In genomic region chr13:28464861-28465260, GRCh38 we compare ENCODE assay signal across 28 cellular contexts. TPM values are rescaled to one million over a fixed set of nuclear protein-coding genes. Genes with fewer than 3 reads are reported as not detected.
DNase-seq lines count a peak whose midpoint lies in the region; ATAC-seq and TF ChIP-seq lines count a peak whose summit lies in the region.
"Had no signal": no experiment of that assay in that cellular context is flagged by ENCODE, and none has a peak within 500 bp of the region (broad histone marks: within the 10 kb centered on the region; RNA-seq: fewer than 3 reads in every experiment).

No MANE protein-coding gene starts in this region.

- H3K4me1 ChIP-seq in H9 (ENCODE audit: insufficient read depth, low read length) (peaks cover 5% of the 10 kb centered on the region), heart right ventricle (peaks cover 0 to 61% (median 33%) of the 10 kb centered on the region in 9 donors), adrenal gland (replicated peaks in 1 of 2) (no peaks in the 10 kb centered on the region)
- H3K4me1 ChIP-seq: Caco-2 had no signal

- no peak overlapping the region for H3K18ac ChIP-seq in H9 (ENCODE audit: insufficient read length, low read depth, low read length)

- H3K79me2 ChIP-seq in H9 (ENCODE audit: insufficient read depth, low read length): peaks cover 2% of the 10 kb centered on the region

- intact Hi-C loops in heart right ventricle (cut with DNase I) (no loop called here), adrenal gland (cut with DNase I) (no loop called here)

- H4K91ac ChIP-seq in H9 (ENCODE audit: insufficient read length, low read depth, low read length): no peak overlapping the region

- no peak overlapping the region for H2BK5ac ChIP-seq in H9 (ENCODE audit: insufficient read length, low read length)

- DNase-seq in H9 (no peak), NCI-H524 treated with DMSO at 0.1 percent for 48 hours (lab: John Stamatoyannopoulos, UW) (peak; percentile 71), dermis blood vessel endothelial cell (peak; percentile 76), osteocyte (ENCODE audit: extremely low spot score, unreplicated experiment) (no peak), dedifferentiated amniotic fluid mesenchymal stem cell (ENCODE audit: extremely low spot score) (no peak), heart right ventricle (no peak), adrenal gland (no peak)
- no peak for DNase-seq in activated CD8-positive, alpha-beta memory T cell treated with anti-CD3 and anti-CD28 coated beads for 24 hours
- DNase-seq: Caco-2; CD4-positive, alpha-beta memory T cell; DMS53; GF-D8; MG63; NCI-H1417; NCI-H187 treated with DMSO at 0.1 percent for 48 hours; NCI-H2107; NCI-H226; NCI-H526 treated with DMSO at 0.1 percent for 48 hours; PC-9; SHP77 treated with DMSO at 0.1 percent for 48 hours; SK-N-SH had no signal

- no peak overlapping the region for H3K4ac ChIP-seq in H9 (ENCODE audit: low read depth, low read length)

- no peak overlapping the region for H3T11ph ChIP-seq in H9 (ENCODE audit: low read length)

- no peaks in the 10 kb centered on the region for H3K27me3 ChIP-seq in H9 (ENCODE audit: insufficient read depth, low read length)
- H3K27me3 ChIP-seq in heart right ventricle: peaks cover 0 to 10% (median 0%) of the 10 kb centered on the region in 7 donors
- peaks cover 3% of the 10 kb centered on the region for H3K27me3 ChIP-seq in adrenal gland
- H3K27me3 ChIP-seq: BLaER1 treated with 17β-estradiol and CSF1 and Interleukin-3, amounts not matched to agents 10 nM and 100 nM; MG63 had no signal

- no peaks in the 10 kb centered on the region for H3K23me2 ChIP-seq in H9 (ENCODE audit: insufficient read length, low read depth, low read length, poor library complexity, severe bottlenecking)

- no peak overlapping the region for H4K8ac ChIP-seq in H9 (replicated peaks; ENCODE audit: insufficient read length, low read depth, low read length)

- no peak overlapping the region for H2BK15ac ChIP-seq in H9 (ENCODE audit: low read depth, low read length)

- peaks cover 0 to 2% of the 10 kb centered on the region in 2 experiments; a peak in 2 of 5 replicates for H3K9me3 Mint-ChIP-seq in H9
- H3K9me3 Mint-ChIP-seq in osteocyte (ENCODE audit: unreplicated experiment): no peaks in the 10 kb centered on the region
- H3K9me3 Mint-ChIP-seq: CD4-positive, alpha-beta memory T cell had no signal

- ATAC-seq in heart right ventricle: no peak
- ATAC-seq: HepG2, K562 had no signal

- H3K9me3 ChIP-seq in H9 (ENCODE audit: control insufficient read depth, low read depth, low read length) (no peaks in the 10 kb centered on the region), heart right ventricle (no peaks in the 10 kb centered on the region), adrenal gland (replicated peaks in 1 of 3) (no peaks in the 10 kb centered on the region)
- H3K9me3 ChIP-seq: Caco-2, MG63, SK-N-SH had no signal

- WGBS in H9 (ENCODE audit: extremely low coverage, insufficient read length, low lambda C conversion rate): no CpG with 5 or more reads among the region's 4 CpGs
- WGBS in heart right ventricle, 2 donors: 53 to 66% methylated on average over 4 of the region's 4 CpGs
- 80 to 83% (median 82%) methylated on average over 4 of the region's 4 CpGs for WGBS in adrenal gland, 4 donors

- TF ChIP-seq POLR2A in adrenal gland (IDR thresholded peaks at IDR 0.05): no peak

- H3K27ac ChIP-seq in H9 (ENCODE audit: insufficient read length, low read depth, low read length): no peak overlapping the region
- H3K27ac ChIP-seq in heart right ventricle: no peak overlapping the region
- no peak overlapping the region for H3K27ac ChIP-seq in adrenal gland
- H3K27ac ChIP-seq: HL-60, PC-9, RWPE1 had no signal

- no peak overlapping the region for H3K56ac ChIP-seq in H9 (ENCODE audit: insufficient read length, low read depth, low read length)

- H3K4me3 ChIP-seq in heart right ventricle (no peak overlapping the region), adrenal gland (no peak overlapping the region)
- H3K4me3 ChIP-seq: BLaER1 treated with 17β-estradiol and CSF1 and Interleukin-3, amounts not matched to agents 10 nM and 100 nM; K562; MG63; PC-9 had no signal

- H2BK20ac ChIP-seq in H9 (ENCODE audit: low read depth, low read length, poor library complexity, severe bottlenecking): no peak overlapping the region

- peaks cover 0 to 80% (median 0%) of the 10 kb centered on the region in 9 donors for H3K36me3 ChIP-seq in heart right ventricle
- H3K36me3 ChIP-seq in adrenal gland (replicated peaks in 1 of 2): no peaks in the 10 kb centered on the region
- H3K36me3 ChIP-seq: MG63 had no signal

- no peak overlapping the region for H2BK120ac ChIP-seq in H9 (ENCODE audit: low read depth, low read length, poor library complexity, severe bottlenecking)

- no peak for TF ChIP-seq CTCF in H9 (conservative IDR thresholded peaks at IDR 0.05)
- no peak for TF ChIP-seq CTCF in osteocyte (IDR thresholded peaks at IDR 0.05)
- no peak for TF ChIP-seq CTCF in heart right ventricle (IDR thresholded peaks at IDR 0.05)
- TF ChIP-seq CTCF in adrenal gland (IDR thresholded peaks at IDR 0.05): no peak

- H3K4me3 Mint-ChIP-seq in H9 (no peak overlapping the region), osteocyte (ENCODE audit: unreplicated experiment) (no peak overlapping the region)
- H3K4me3 Mint-ChIP-seq: CD4-positive, alpha-beta memory T cell had no signal

- H2AFZ ChIP-seq in H9 (ENCODE audit: low read length): no peak overlapping the region
- H2AFZ ChIP-seq: PC-9 had no signal

- peaks cover 7% of the 10 kb centered on the region for H3K79me1 ChIP-seq in H9 (ENCODE audit: insufficient read depth, low read depth, low read length, poor library complexity, severe bottlenecking)

- no peak overlapping the region for H4K5ac ChIP-seq in H9 (ENCODE audit: insufficient read length, low read depth, low read length)

- H3K27ac Mint-ChIP-seq in H9 (peak overlapping the region in 2 of 3 experiments; percentile 87 to 89; a peak in 4 of 7 replicates), osteocyte (ENCODE audit: unreplicated experiment) (peak overlapping the region; percentile 5)
- H3K27ac Mint-ChIP-seq: CD4-positive, alpha-beta memory T cell had no signal

- no peak overlapping the region for H2BK12ac ChIP-seq in H9 (ENCODE audit: insufficient read length, low read depth, low read length)

- H3K9ac ChIP-seq in H9 (ENCODE audit: extremely low read depth, insufficient read length, low read length): no peak overlapping the region
- H3K9ac ChIP-seq: BLaER1 treated with 17β-estradiol and CSF1 and Interleukin-3, amounts not matched to agents 10 nM and 100 nM; SK-N-SH had no signal

- no peak overlapping the region for H3K23ac ChIP-seq in H9 (ENCODE audit: insufficient read length, low read depth, low read length)

- H3K36me3 Mint-ChIP-seq in H9 (ENCODE audit: insufficient read depth in 1 of 3, low read depth in 3 of 3): peaks cover 56 to 85% (median 81%) of the 10 kb centered on the region in 3 experiments
- no peaks in the 10 kb centered on the region for H3K36me3 Mint-ChIP-seq in osteocyte (ENCODE audit: unreplicated experiment)
- H3K36me3 Mint-ChIP-seq: CD4-positive, alpha-beta memory T cell had no signal

- H4K20me1 ChIP-seq in H9 (ENCODE audit: control insufficient read depth, insufficient read depth, insufficient read length): no peaks in the 10 kb centered on the region

- H3K27me3 Mint-ChIP-seq in H9 (ENCODE audit: low read depth) (no peaks in the 10 kb centered on the region), osteocyte (ENCODE audit: unreplicated experiment) (no peaks in the 10 kb centered on the region)

- no peak overlapping the region for H2AK5ac ChIP-seq in H9 (ENCODE audit: insufficient read length, low read length)

- H3K4me2 ChIP-seq in H9 (ENCODE audit: insufficient read depth, insufficient read length, low read length): no peak overlapping the region
- H3K4me2 ChIP-seq: PC-9, SK-N-SH had no signal

- H3K4me1 Mint-ChIP-seq in H9: peaks cover 22 to 25% of the 10 kb centered on the region in 2 experiments
- peaks cover 13% of the 10 kb centered on the region for H3K4me1 Mint-ChIP-seq in osteocyte (ENCODE audit: unreplicated experiment)
- H3K4me1 Mint-ChIP-seq: CD4-positive, alpha-beta memory T cell had no signal

- H3K14ac ChIP-seq in H9 (ENCODE audit: insufficient read depth, low read length): no peak overlapping the region

RNA-seq across cellular contexts. Expression of gene FLT1, which starts 30.1 kb away (rescaled TPM):
- total RNA-seq in H9 (2021): 83.4 and 84.1 TPM in 2 replicates
- 74.7 and 82.9 TPM in 2 replicates for total RNA-seq in dermis blood vessel endothelial cell
- total RNA-seq in osteocyte: 3.4 and 3.8 TPM in 2 replicates
- 10 to 100 TPM; 34.9 to 76.3 (median 47.2) TPM for total RNA-seq in heart right ventricle
- 10 to 100 TPM; 15.2 to 22.9 TPM for polyA plus RNA-seq in heart right ventricle
- total RNA-seq in adrenal gland: 10 to 100 TPM; 18.1 to 55.9 (median 26.5) TPM
- polyA plus RNA-seq in adrenal gland: 10 to 100 TPM in 1 of 3 donors, 1 to 10 TPM in 2; 2.7 to 25.4 (median 6.0) TPM
- total RNA-seq: HT-29, LHCN-M2, PC-9 had no signal
- polyA plus RNA-seq: HepG2 had no signal

Comparison
In these comparisons a context has a peak if more than half of its experiments do, and no peak if none do; other contexts are left out.
1. DNase-seq: peak in NCI-H524 treated with DMSO at 0.1 percent for 48 hours (single experiment) and dermis blood vessel endothelial cell (single experiment); none in H9 (single experiment), osteocyte (single experiment), dedifferentiated amniotic fluid mesenchymal stem cell (single experiment), heart right ventricle (0 of 2), activated CD8-positive, alpha-beta memory T cell treated with anti-CD3 and anti-CD28 coated beads for 24 hours (single experiment) and adrenal gland (0 of 7).